In the genomic region with DNA sequence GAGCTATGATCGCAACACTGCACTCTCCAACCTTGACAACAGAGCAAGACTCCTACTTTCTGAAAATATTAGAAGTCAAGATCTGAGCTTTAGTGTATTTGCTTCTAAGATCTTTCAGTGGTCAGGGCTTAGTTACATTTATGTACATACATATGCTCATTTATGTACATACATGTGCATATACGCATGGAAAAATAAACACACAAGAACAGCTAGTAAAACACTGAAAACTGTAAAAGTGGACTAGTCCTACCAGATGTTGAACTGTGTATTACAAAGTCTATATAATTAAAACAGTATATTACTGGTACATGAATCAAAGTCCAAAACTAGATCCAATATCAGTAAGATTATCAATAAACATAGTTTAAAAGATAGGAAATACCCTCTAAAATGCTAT, we compare ENCODE assay signal across 14 cellular contexts. TPM values are rescaled to one million over a fixed set of nuclear protein-coding genes. Genes with fewer than 3 reads are reported as not detected.
DNase-seq lines count a peak whose midpoint lies in the region; ATAC-seq and TF ChIP-seq lines count a peak whose summit lies in the region.
"Had no signal": no experiment of that assay in that cellular context is flagged by ENCODE, and none has a peak within 500 bp of the region (broad histone marks: within the 10 kb centered on the region; RNA-seq: fewer than 3 reads in every experiment).

No MANE protein-coding gene starts in this region.

- TF ChIP-seq CTCF in C4-2B (conservative IDR thresholded peaks at IDR 0.05): no peak
- no peak for TF ChIP-seq CTCF in HFFc6 (IDR thresholded peaks at IDR 0.05)
- no peak for TF ChIP-seq CTCF in mucosa of descending colon (IDR thresholded peaks at IDR 0.05)
- TF ChIP-seq CTCF in neural progenitor cell (IDR thresholded peaks at IDR 0.05): no peak

- H3K4me1 ChIP-seq in mucosa of descending colon (ENCODE audit: low read depth) (peaks cover 19% of the 10 kb centered on the region), neural progenitor cell (no peaks in the 10 kb centered on the region)
- H3K4me1 ChIP-seq: BE2C, Caco-2 had no signal

- no peak overlapping the region for H3K9ac ChIP-seq in neural progenitor cell

- DNase-seq in HFFc6 (no peak), mucosa of descending colon (no peak), neural progenitor cell (ENCODE audit: low spot score) (no peak), NCI-H1436 treated with DMSO at 0.1 percent for 48 hours (lab: John Stamatoyannopoulos, UW) (no peak), germinal center (ENCODE audit: low spot score) (no peak)
- DNase-seq: BE2C; Caco-2; CD8-positive, alpha-beta memory T cell; DND-41; GDM1; HCEC 1CT had no signal

- no peak overlapping the region for H3K4me2 ChIP-seq in neural progenitor cell

- H3K4me3 ChIP-seq in mucosa of descending colon: no peak overlapping the region
- H3K4me3 ChIP-seq in neural progenitor cell: no peak overlapping the region

- no peak overlapping the region for H2AFZ ChIP-seq in neural progenitor cell (replicated peaks)

- H4K20me1 ChIP-seq in neural progenitor cell (ENCODE audit: low read depth): no peaks in the 10 kb centered on the region

- no peak overlapping the region for H3K4me3 Mint-ChIP-seq in HFFc6
- H3K4me3 Mint-ChIP-seq in neural progenitor cell: no peak overlapping the region
- H3K4me3 Mint-ChIP-seq: CD14-positive monocyte; CD8-positive, alpha-beta memory T cell had no signal

- H3K27ac ChIP-seq in C4-2B: peak overlapping the region; percentile 20; the same call in 1 of the 2 replicates
- H3K27ac ChIP-seq in cingulate gyrus (ENCODE audit: low read depth, low read length): peak overlapping the region; percentile 10
- H3K27ac ChIP-seq in neural progenitor cell: no peak overlapping the region

- peak overlapping the region; percentile 36; the same call in 1 of the 2 replicates for H3K27ac Mint-ChIP-seq in HFFc6
- H3K27ac Mint-ChIP-seq in neural progenitor cell: no peak overlapping the region

- peak; percentile 55 for ATAC-seq in mucosa of descending colon

- H3F3A ChIP-seq in neural progenitor cell (ENCODE audit: low read depth): peaks cover 14% of the 10 kb centered on the region

- no peaks in the 10 kb centered on the region for H3K27me3 ChIP-seq in neural progenitor cell
- H3K27me3 ChIP-seq: BE2C had no signal

- H3K79me2 ChIP-seq in neural progenitor cell (ENCODE audit: low read depth): no peaks in the 10 kb centered on the region

- H3K9me3 Mint-ChIP-seq in HFFc6: no peaks in the 10 kb centered on the region
- H3K9me3 Mint-ChIP-seq in neural progenitor cell: no peaks in the 10 kb centered on the region
- H3K9me3 Mint-ChIP-seq: CD14-positive monocyte; CD8-positive, alpha-beta memory T cell had no signal

- intact Hi-C loops in mucosa of descending colon (cut with DNase I, micrococcal nuclease): no loop called here

- H3K4me1 Mint-ChIP-seq in HFFc6 (ENCODE audit: low read depth): peaks cover 84% of the 10 kb centered on the region
- H3K4me1 Mint-ChIP-seq in neural progenitor cell: no peaks in the 10 kb centered on the region
- H3K4me1 Mint-ChIP-seq: CD8-positive, alpha-beta memory T cell had no signal

- H3K36me3 Mint-ChIP-seq in HFFc6 (ENCODE audit: low read depth): peaks cover 75% of the 10 kb centered on the region
- peaks cover 30% of the 10 kb centered on the region for H3K36me3 Mint-ChIP-seq in neural progenitor cell

- H3K36me3 ChIP-seq in mucosa of descending colon (ENCODE audit: low read depth) (peaks cover 15% of the 10 kb centered on the region), neural progenitor cell (peaks cover 21% of the 10 kb centered on the region)

- H3K27me3 Mint-ChIP-seq in HFFc6 (ENCODE audit: insufficient read depth) (peaks cover 1% of the 10 kb centered on the region), neural progenitor cell (ENCODE audit: insufficient read depth, low read depth) (no peaks in the 10 kb centered on the region)
- H3K27me3 Mint-ChIP-seq: CD8-positive, alpha-beta memory T cell had no signal

- H3K9me3 ChIP-seq in mucosa of descending colon (no peaks in the 10 kb centered on the region), neural progenitor cell (ENCODE audit: low read depth) (no peaks in the 10 kb centered on the region)
- H3K9me3 ChIP-seq: BE2C, Caco-2 had no signal

RNA-seq across cellular contexts. Expression of a gene that starts 28.3 kb away (rescaled TPM):
- total RNA-seq in HFFc6 (2021; fragmentation: NEBNext Ultra II Directional; extraction: Animal tissue kit (Norgen Biotek cat#: 25700)): 10 to 100 TPM; 20.7 to 31.8 (median 23.0) TPM
- total RNA-seq in mucosa of descending colon: 10 to 100 TPM; 17.0 to 20.4 (median 20.2) TPM
- 15.3 and 17.6 TPM in 2 replicates for total RNA-seq in neural progenitor cell (ENCODE audit: low replicate concordance)

RNA-seq across cellular contexts. Expression of a gene that starts 28.5 kb away (rescaled TPM):
- total RNA-seq in HFFc6 (2021; fragmentation: NEBNext Ultra II Directional; extraction: Animal tissue kit (Norgen Biotek cat#: 25700)): 100 to 1,000 TPM; 121 to 155 (median 149) TPM
- total RNA-seq in mucosa of descending colon (100 to 1,000 TPM; 257 to 361 (median 266) TPM), neural progenitor cell (ENCODE audit: low replicate concordance) (62.1 and 64.8 TPM in 2 replicates)

RNA-seq across cellular contexts. Expression of a gene that starts 59.3 kb away (rescaled TPM):
- 100 to 1,000 TPM; 354 to 460 (median 397) TPM for total RNA-seq in HFFc6 (2021; fragmentation: NEBNext Ultra II Directional; extraction: Animal tissue kit (Norgen Biotek cat#: 25700))
- total RNA-seq in mucosa of descending colon (100 to 1,000 TPM; 264 to 306 (median 286) TPM), neural progenitor cell (ENCODE audit: low replicate concordance) (190 and 225 TPM in 2 replicates)
